ENCODE assay signal across 1 cellular context in genomic region chr1:51899022-51899421, GRCh38.
TF ChIP-seq lines count a peak whose summit lies in the region.

No MANE protein-coding gene starts in this region.

TF ChIP-seq in HepG2, 621 proteins besides CTCF, POLR2A, EP300 and RAD21:
- TF ChIP-seq THAP11 (CRISPR knock-in tag; IDR thresholded peaks at IDR 0.05): no peak
- TF ChIP-seq ZNF329 (CRISPR knock-in tag; IDR thresholded peaks at IDR 0.05; ENCODE audit: low read depth): no peak
- no peak for TF ChIP-seq HOXA7 (CRISPR knock-in tag; IDR thresholded peaks at IDR 0.05)
- no peak for TF ChIP-seq CCDC6 (CRISPR knock-in tag; IDR thresholded peaks at IDR 0.05)
- no peak for TF ChIP-seq PRDM10 (CRISPR knock-in tag; IDR thresholded peaks at IDR 0.05; ENCODE audit: low read depth)
- TF ChIP-seq PHF20 (CRISPR knock-in tag; IDR thresholded peaks at IDR 0.05): no peak
- no peak for TF ChIP-seq ZNF781 (CRISPR knock-in tag; IDR thresholded peaks at IDR 0.05; ENCODE audit: borderline replicate concordance, not compliant biosample characterization)
- TF ChIP-seq ZNF337 (CRISPR knock-in tag; IDR thresholded peaks at IDR 0.05; ENCODE audit: borderline replicate concordance, low read depth): no peak
